ENCODE assay signal across 13 cellular contexts in genomic region chr9:131421691-131422090, GRCh38. TPM values are rescaled to one million over a fixed set of nuclear protein-coding genes. Genes with fewer than 3 reads are reported as not detected.
DNase-seq lines count a peak whose midpoint lies in the region; ATAC-seq, FAIRE-seq and TF ChIP-seq lines count a peak whose summit lies in the region.
"Had no signal": no experiment of that assay in that cellular context is flagged by ENCODE, and none has a peak within 500 bp of the region (broad histone marks: within the 10 kb centered on the region; RNA-seq: fewer than 3 reads in every experiment).

No MANE protein-coding gene starts in this region.

- peaks cover 100% of the 10 kb centered on the region for H4K20me1 ChIP-seq in SK-N-SH (ENCODE audit: insufficient read depth)

- POLR2A ChIA-PET in SK-N-SH (lab: Yijun Ruan, JAX) = no interaction called here

- 89% methylated on average over 6 of the region's 8 CpGs for WGBS in SK-N-SH (ENCODE audit: low lambda C conversion rate)

- H3K27ac Mint-ChIP-seq in activated T-helper 17 cell treated with anti-CD3 and anti-CD28 coated beads, Interleukin-2, amount 50 U/mL, for 72 hours = no peak overlapping the region

- FAIRE-seq in kidney (lab: Jason Lieb, UNC) = no peak
- FAIRE-seq: GM12892, pancreas had no signal

- peaks cover 36 to 71% of the 10 kb centered on the region in 2 experiments for H3K4me1 ChIP-seq in SK-N-SH (ENCODE audit: control insufficient read depth in 1 of 2, insufficient read depth in 2 of 2, low read depth in 1 of 2, low read length in 1 of 2)
- peaks cover 39 to 61% of the 10 kb centered on the region in 2 donors for H3K4me1 ChIP-seq in kidney (ENCODE audit: control insufficient read depth in 1 of 2, insufficient read depth in 1 of 2, low read depth in 1 of 2, low read length in 2 of 2)

- ATAC-seq in SK-N-SH treated with all-trans-retinoic acid at 6 μM for 48 hours (no peak), GM19324 (IDR thresholded peaks at IDR 0.05; ENCODE audit: low FRiP score, unreplicated experiment) (no peak)
- ATAC-seq in activated T-helper 17 cell treated with anti-CD3 and anti-CD28 coated beads, Interleukin-2, amount 50 U/mL, for 72 hours (replicated peaks) = no peak

- no peak overlapping the region for H3K4me3 ChIP-seq in SK-N-SH (ENCODE audit: low read depth in 2 of 2, low read length in 1 of 2)
- no peak overlapping the region for H3K4me3 ChIP-seq in kidney (ENCODE audit: low read length in 2 of 2)
- no peak overlapping the region for H3K4me3 ChIP-seq in skin epidermis
- H3K4me3 ChIP-seq: pancreas had no signal

- H3K79me2 ChIP-seq in SK-N-SH (ENCODE audit: insufficient read depth) = peaks cover 100% of the 10 kb centered on the region

- CTCF ChIA-PET in SK-N-SH (lab: Yijun Ruan, JAX) = interaction anchor here (1.0 to 2.2 kb wide), 3 partner anchors 50 to 72 kb away, joined by 3 to 7 read pairs (median 5); no protein-coding TSS in a partner anchor

- no peak overlapping the region; the same call in 1 of the 2 replicates for H3K4me2 ChIP-seq in SK-N-SH

- peaks cover 44% of the 10 kb centered on the region for H3K4me1 Mint-ChIP-seq in activated T-helper 17 cell treated with anti-CD3 and anti-CD28 coated beads, Interleukin-2, amount 50 U/mL, for 72 hours

- no peak for DNase-seq in SK-N-SH
- no peak for DNase-seq in kidney
- DNase-seq in stimulated activated CD4-positive, alpha-beta T cell treated with anti-CD3 and anti-CD28 coated beads, Interleukin-4, amount 100 ng/mL, for 4 hours = no peak
- no peak for DNase-seq in NCI-H510A treated with DMSO at 0.1 percent for 48 hours (lab: John Stamatoyannopoulos, UW)
- DNase-seq: DMS79, NCI-H2227 treated with DMSO at 0.1 percent for 48 hours, pancreas, SHP77 treated with DMSO at 0.1 percent for 48 hours had no signal

- peaks cover 28% of the 10 kb centered on the region for H3K36me3 Mint-ChIP-seq in activated T-helper 17 cell treated with anti-CD3 and anti-CD28 coated beads, Interleukin-2, amount 50 U/mL, for 72 hours (ENCODE audit: low read depth)

- no peaks in the 10 kb centered on the region for H3K27me3 Mint-ChIP-seq in activated T-helper 17 cell treated with anti-CD3 and anti-CD28 coated beads, Interleukin-2, amount 50 U/mL, for 72 hours

- peaks cover 11% of the 10 kb centered on the region for H3F3A ChIP-seq in SK-N-SH (replicated peaks; ENCODE audit: insufficient read depth)

- no peaks in the 10 kb centered on the region for H3K9me3 Mint-ChIP-seq in activated T-helper 17 cell treated with anti-CD3 and anti-CD28 coated beads, Interleukin-2, amount 50 U/mL, for 72 hours

- H3K4me3 Mint-ChIP-seq in activated T-helper 17 cell treated with anti-CD3 and anti-CD28 coated beads, Interleukin-2, amount 50 U/mL, for 72 hours = peak overlapping the region; percentile 6

- H3K36me3 ChIP-seq in SK-N-SH (replicated peaks in 1 of 2; ENCODE audit: control insufficient read depth in 1 of 2, insufficient read depth in 2 of 2, low read length in 1 of 2) (peaks cover 3 to 6% of the 10 kb centered on the region in 2 experiments), kidney (ENCODE audit: control insufficient read depth in 1 of 2, insufficient read depth in 2 of 2, low read length in 2 of 2) (no peaks in the 10 kb centered on the region)
- H3K36me3 ChIP-seq: pancreas had no signal

- H3K9me2 ChIP-seq in SK-N-SH = no peaks in the 10 kb centered on the region

- H3K9ac ChIP-seq in SK-N-SH = no peak overlapping the region
- no peak overlapping the region for H3K9ac ChIP-seq in kidney (ENCODE audit: low read length in 2 of 2)

- no peaks in the 10 kb centered on the region for H3K27me3 ChIP-seq in SK-N-SH (ENCODE audit: insufficient read depth)
- H3K27me3 ChIP-seq: pancreas had no signal

- intact Hi-C loops in kidney (cut with DNase I) = no loop called here

- TF ChIP-seq CTCF in SK-N-SH (IDR thresholded peaks at IDR 0.05) = no peak
- no peak for TF ChIP-seq CTCF in kidney (IDR thresholded peaks at IDR 0.05; ENCODE audit: borderline replicate concordance, extremely low read depth, insufficient read depth)

- H3K27ac ChIP-seq in SK-N-SH (ENCODE audit: low read depth in 2 of 2, low read length in 1 of 2) (peak overlapping the region; percentile 67 to 84; a peak in 2 of 4 replicates), kidney (ENCODE audit: low read depth in 2 of 2, low read length in 2 of 2) (peak overlapping the region; percentile 38 to 59), skin epidermis (peak overlapping the region in 11 of 21 experiments; percentile 7 to 75 (median 31))

- no peak overlapping the region for H2AFZ ChIP-seq in SK-N-SH (ENCODE audit: low read depth)

- no peak for TF ChIP-seq EP300 in SK-N-SH (IDR thresholded peaks at IDR 0.05; ENCODE audit: borderline replicate concordance in 1 of 2, low read depth in 1 of 2, low read length in 1 of 2)

- TF ChIP-seq RAD21 in SK-N-SH (IDR thresholded peaks at IDR 0.05; ENCODE audit: low read length) = no peak

- H3K9me3 ChIP-seq in SK-N-SH (no peaks in the 10 kb centered on the region), kidney (ENCODE audit: control insufficient read depth in 1 of 2, low read length in 2 of 2) (no peaks in the 10 kb centered on the region)
- H3K9me3 ChIP-seq: pancreas had no signal

TF ChIP-seq in SK-N-SH, 30 proteins besides CTCF, POLR2A, EP300 and RAD21 (continues in another document):
- TF ChIP-seq, protein P1, sequence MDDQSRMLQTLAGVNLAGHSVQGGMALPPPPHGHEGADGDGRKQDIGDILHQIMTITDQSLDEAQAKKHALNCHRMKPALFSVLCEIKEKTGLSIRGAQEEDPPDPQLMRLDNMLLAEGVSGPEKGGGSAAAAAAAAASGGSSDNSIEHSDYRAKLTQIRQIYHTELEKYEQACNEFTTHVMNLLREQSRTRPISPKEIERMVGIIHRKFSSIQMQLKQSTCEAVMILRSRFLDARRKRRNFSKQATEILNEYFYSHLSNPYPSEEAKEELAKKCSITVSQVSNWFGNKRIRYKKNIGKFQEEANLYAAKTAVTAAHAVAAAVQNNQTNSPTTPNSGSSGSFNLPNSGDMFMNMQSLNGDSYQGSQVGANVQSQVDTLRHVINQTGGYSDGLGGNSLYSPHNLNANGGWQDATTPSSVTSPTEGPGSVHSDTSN (IDR thresholded peaks at IDR 0.05) = no peak
- TF ChIP-seq, protein P2, sequence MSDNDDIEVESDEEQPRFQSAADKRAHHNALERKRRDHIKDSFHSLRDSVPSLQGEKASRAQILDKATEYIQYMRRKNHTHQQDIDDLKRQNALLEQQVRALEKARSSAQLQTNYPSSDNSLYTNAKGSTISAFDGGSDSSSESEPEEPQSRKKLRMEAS (IDR thresholded peaks at IDR 0.05; ENCODE audit: low read depth) = no peak
- TF ChIP-seq SMC3 (IDR thresholded peaks at IDR 0.05; ENCODE audit: low read depth, low read length) = no peak

TF ChIP-seq in SK-N-SH treated with all-trans-retinoic acid at 6 μM for 48 hours, 23 proteins besides CTCF, POLR2A, EP300 and RAD21:
- TF ChIP-seq ZNF8 (CRISPR knock-in tag; IDR thresholded peaks at IDR 0.05) = no peak
- TF ChIP-seq ZNF565 (CRISPR knock-in tag; conservative IDR thresholded peaks at IDR 0.05; ENCODE audit: low read depth) = no peak
- TF ChIP-seq ARNTL (CRISPR knock-in tag; IDR thresholded peaks at IDR 0.05; ENCODE audit: borderline replicate concordance, low read depth) = no peak

RNA-seq across cellular contexts. Expression of gene PRRC2B, which starts 27.8 kb away (rescaled TPM):
- polyA plus RNA-seq in SK-N-SH (2012; rRNA removed) (18.5 and 26.3 TPM in 2 replicates), kidney (ENCODE audit: insufficient read depth, low read depth, low replicate concordance) (37.4 TPM)
- 17.5 and 22.0 TPM in 2 replicates for polyA plus RNA-seq in SK-N-SH (2012; cell fraction: cytosol; rRNA removed)
- polyA plus RNA-seq in SK-N-SH (2012; cell fraction: nucleus; rRNA removed) = 84.2 and 122 TPM in 2 replicates
- 100 to 1,000 TPM; 136 to 157 TPM for total RNA-seq in activated T-helper 17 cell treated with anti-CD3 and anti-CD28 coated beads, Interleukin-2, amount 50 U/mL, for 72 hours
- total RNA-seq in kidney = 227 TPM
